Comparison of ENCODE assay signal across 8 cellular contexts in the genomic region with DNA sequence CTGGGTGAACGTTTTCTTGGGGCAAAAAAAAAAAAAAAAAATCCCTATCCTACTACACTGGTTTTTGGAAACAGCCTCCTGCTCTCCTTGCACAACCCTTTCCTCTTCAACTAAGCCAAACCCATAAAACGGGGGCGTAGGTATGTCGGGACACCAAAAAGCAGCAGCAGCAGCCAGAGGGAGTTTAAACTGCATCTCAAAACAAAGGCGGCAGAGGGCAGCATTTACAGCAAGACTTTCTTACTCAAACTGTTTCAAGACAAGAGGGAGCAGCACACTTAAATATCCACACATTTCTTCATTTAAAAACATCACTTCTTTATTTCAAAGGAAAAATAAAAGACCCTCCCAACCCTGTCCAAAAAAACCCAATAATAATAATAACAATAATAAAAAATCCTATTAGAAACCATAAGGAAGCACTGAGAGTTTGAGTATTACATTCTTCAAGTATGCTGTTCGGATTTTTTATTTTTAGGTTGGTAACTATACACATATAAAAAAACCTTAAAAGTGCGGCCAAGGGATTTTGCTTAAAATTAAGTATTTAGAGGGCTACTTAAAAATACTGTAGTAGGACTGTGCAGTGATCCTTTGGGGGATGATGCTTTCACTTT. TPM values are rescaled to one million over a fixed set of nuclear protein-coding genes. Genes with fewer than 3 reads are reported as not detected.
DNase-seq lines count a peak whose midpoint lies in the region; ATAC-seq and TF ChIP-seq lines count a peak whose summit lies in the region.

No MANE protein-coding gene starts in this region.

- H3K4me3 ChIP-seq in lung: no peak overlapping the region

- WGBS in lung, 2 donors: 28 to 29% methylated on average over 7 of the region's 7 CpGs

- no peaks in the 10 kb centered on the region for H3K27me3 ChIP-seq in lung (ENCODE audit: control insufficient read depth, insufficient read depth)

- no peaks in the 10 kb centered on the region for H3K36me3 ChIP-seq in lung (ENCODE audit: control insufficient read depth in 2 of 2, insufficient read depth in 2 of 2, low read length in 2 of 2)

- no peaks in the 10 kb centered on the region for H3K9me3 ChIP-seq in lung (ENCODE audit: control insufficient read depth in 2 of 2, insufficient read depth in 1 of 2, low read length in 1 of 2)

- TF ChIP-seq CTCF in lung (IDR thresholded peaks at IDR 0.05; ENCODE audit: control extremely low read depth, extremely low read depth): peak; percentile 61

- peaks cover 4 to 6% of the 10 kb centered on the region in 2 donors for H3K4me1 ChIP-seq in lung (ENCODE audit: control insufficient read depth in 2 of 2, insufficient read depth in 2 of 2, low read length in 2 of 2)

- H3K27ac ChIP-seq in lung (ENCODE audit: low read depth in 1 of 2, low read length in 1 of 2): no peak overlapping the region

- peak; percentile 84 for ATAC-seq in lung (ENCODE audit: insufficient read depth, low FRiP score)
- no peak for ATAC-seq in GM21825 (IDR thresholded peaks at IDR 0.05; ENCODE audit: unreplicated experiment)

- DNase-seq in NCI-H446 (lab: John Stamatoyannopoulos, UW) (peak; percentile 37 to 58), NCI-H446 treated with DMSO at 0.1 percent for 48 hours (lab: John Stamatoyannopoulos, UW) (no peak), NCI-H1694 treated with DMSO at 0.1 percent for 48 hours (lab: John Stamatoyannopoulos, UW) (peak; percentile 18), dermis microvascular lymphatic vessel endothelial cell (ENCODE audit: low read depth in 2 of 2) (peak; percentile 52 to 72), lung (ENCODE audit: low spot score) (peak; percentile 79)
- DNase-seq in activated CD4-positive, alpha-beta T cell treated with anti-CD3 and anti-CD28 coated beads for 24 hours (ENCODE audit: low read depth in 2 of 2): peak; percentile 29 to 44
- DNase-seq in stimulated activated CD8-positive, alpha-beta memory T cell treated with anti-CD3 and anti-CD28 coated beads, Interleukin-7, amount 100 ng/mL, for 4 hours (ENCODE audit: low read depth in 2 of 2): peak; percentile 12 to 36

RNA-seq across cellular contexts. Expression of a gene that starts 43.9 kb away (rescaled TPM):
- 273 and 392 TPM in 2 replicates for total RNA-seq in dermis microvascular lymphatic vessel endothelial cell
- 100 to 1,000 TPM; 191 to 233 TPM for total RNA-seq in lung
- polyA plus RNA-seq in lung: 100 to 1,000 TPM; 128 to 168 TPM
